31 cellular contexts compared by ENCODE assay signal in the genomic region with DNA sequence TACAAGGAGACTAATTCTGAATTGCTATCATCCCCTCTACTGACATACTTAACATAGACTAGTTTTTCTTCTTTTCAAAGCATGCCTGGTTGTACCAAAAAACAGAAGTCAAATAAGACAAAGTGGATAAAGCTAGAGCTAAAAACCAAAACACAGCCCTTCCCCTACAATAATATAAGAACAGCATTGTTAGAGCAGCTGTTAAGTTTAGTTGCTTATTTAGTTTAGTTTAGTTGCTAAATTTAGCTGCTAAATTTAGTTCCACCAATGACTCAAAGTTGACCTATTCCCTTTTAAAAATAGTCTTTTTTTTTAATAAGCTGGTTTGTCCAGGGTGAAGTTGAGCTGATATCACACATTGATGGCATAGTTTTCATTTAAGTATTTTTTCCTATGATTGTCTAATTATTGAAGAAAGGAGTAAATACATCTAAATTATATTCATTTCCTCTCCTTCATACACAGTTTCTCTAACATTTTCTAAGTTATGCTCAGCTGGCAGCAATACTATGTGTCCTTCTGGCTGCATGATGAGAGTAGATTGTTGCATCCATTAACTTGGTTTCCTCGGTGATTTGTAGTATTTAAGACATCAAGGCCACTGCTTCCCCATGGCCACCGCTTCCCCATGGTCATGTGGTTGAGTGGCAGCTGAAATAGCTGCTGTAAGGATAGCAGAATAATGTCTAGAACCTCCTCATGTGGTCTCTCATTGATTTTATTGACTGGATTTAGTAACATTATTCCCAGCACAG.
DNase-seq lines count a peak whose midpoint lies in the region; ATAC-seq and TF ChIP-seq lines count a peak whose summit lies in the region.
"Had no signal": no experiment of that assay in that cellular context is flagged by ENCODE, and none has a peak within 500 bp of the region (broad histone marks: within the 10 kb centered on the region; RNA-seq: fewer than 3 reads in every experiment).

No MANE protein-coding gene starts in this region.

- H3K79me2 ChIP-seq in MM.1S (ENCODE audit: low read length) = no peaks in the 10 kb centered on the region
- H3K79me2 ChIP-seq: hepatocyte had no signal

- H3K36me3 ChIP-seq in ascending aorta = no peaks in the 10 kb centered on the region
- no peaks in the 10 kb centered on the region for H3K36me3 ChIP-seq in neuron (ENCODE audit: insufficient read depth, low read length)
- no peaks in the 10 kb centered on the region for H3K36me3 ChIP-seq in MM.1S (replicated peaks; ENCODE audit: insufficient read depth, low read length)
- H3K36me3 ChIP-seq: cardiac muscle cell, gastroesophageal sphincter, prostate gland, right lobe of liver, tibial nerve had no signal

- peak overlapping the region; percentile 35 for H2AFZ ChIP-seq in neuron (ENCODE audit: low read depth, low read length)
- no peak overlapping the region for H2AFZ ChIP-seq in MM.1S (ENCODE audit: low read length)
- H2AFZ ChIP-seq: hepatocyte had no signal

- H3K9me2 ChIP-seq in MM.1S (replicated peaks; ENCODE audit: insufficient read depth, low read length) = no peaks in the 10 kb centered on the region

- H3K9me3 ChIP-seq in ascending aorta = no peaks in the 10 kb centered on the region
- no peaks in the 10 kb centered on the region for H3K9me3 ChIP-seq in neuron (ENCODE audit: low read length)
- no peaks in the 10 kb centered on the region for H3K9me3 ChIP-seq in MM.1S (replicated peaks; ENCODE audit: insufficient read depth, low read length)
- H3K9me3 ChIP-seq: gastroesophageal sphincter, prostate gland, right lobe of liver, tibial nerve had no signal

- intact Hi-C loops in ascending aorta (cut with DNase I) = loop anchor here (5.0 kb wide), 2 partner anchors 69 to 719 kb away; partner anchors contain the start of gene NECTIN3

- H3K4me1 ChIP-seq in ascending aorta (peaks cover 2 to 8% of the 10 kb centered on the region in 2 donors), neuron (ENCODE audit: insufficient read depth, low read length) (peaks cover 8% of the 10 kb centered on the region), MM.1S (ENCODE audit: low read length) (no peaks in the 10 kb centered on the region)
- H3K4me1 ChIP-seq: prostate gland, right lobe of liver, tibial nerve had no signal

- H3K9ac ChIP-seq in MM.1S (ENCODE audit: low read length) = no peak overlapping the region

- no peak for ATAC-seq in HG02678 (IDR thresholded peaks at IDR 0.05; ENCODE audit: unreplicated experiment)
- ATAC-seq in omental fat pad (ENCODE audit: low FRiP score) = no peak
- ATAC-seq: activated CD8-positive, alpha-beta T cell treated with anti-CD3 and anti-CD28 coated beads for 36 hours; gastroesophageal sphincter; left cardiac atrium; right lobe of liver had no signal

- H3F3A ChIP-seq in MM.1S (ENCODE audit: insufficient read depth, low read length) = no peaks in the 10 kb centered on the region

- H3K4me3 ChIP-seq in ascending aorta (no peak overlapping the region), fibroblast of the aortic adventitia (ENCODE audit: low read depth, low read length) (no peak overlapping the region), neuron (ENCODE audit: low read length) (no peak overlapping the region), MM.1S (ENCODE audit: low read length) (no peak overlapping the region)
- H3K4me3 ChIP-seq: cardiac muscle cell, gastroesophageal sphincter, hepatocyte, lung, prostate gland, right lobe of liver, tibial nerve had no signal

- peak; percentile 63 for DNase-seq in HCEC 1CT
- DNase-seq in ascending aorta (ENCODE audit: low spot score in 2 of 2) = no peak
- peak; percentile 28 for DNase-seq in fibroblast of the aortic adventitia (ENCODE audit: low read depth)
- DNase-seq in MM.1S = no peak
- DNase-seq in omental fat pad (ENCODE audit: low spot score) = no peak
- DNase-seq in activated effector memory CD4-positive, alpha-beta T cell treated with anti-CD3 and anti-CD28 coated beads, Interleukin-2, amount 50 U/mL, for 16 hours = no peak
- DNase-seq: activated CD8-positive, alpha-beta memory T cell treated with anti-CD3 and anti-CD28 coated beads, Interleukin-2, amount 50 U/mL, for 48 hours; activated CD8-positive, alpha-beta T cell treated with anti-CD3 and anti-CD28 coated beads for 36 hours; CD4-positive, alpha-beta T cell; DMS79 treated with DMSO at 0.1 percent for 48 hours; erythroblast; GF-D8; KG1; left cardiac atrium; NCI-H1417; NCI-H2029 treated with DMSO at 0.1 percent for 48 hours; NCI-H524 treated with DMSO at 0.1 percent for 48 hours; NK-92 treated with Interleukin-12 subunit alpha and Interleukin-12 subunit beta, amount 100 ng/mL, for 24 hours; right lobe of liver; SHP77 treated with DMSO at 0.1 percent for 48 hours; stimulated activated CD4-positive, alpha-beta T cell treated with anti-CD3 and anti-CD28 coated beads, Interleukin-12 subunit alpha, Interleukin-12 subunit beta, amount 100 ng/mL, for 4 hours; stimulated activated CD4-positive, alpha-beta T cell treated with anti-CD3 and anti-CD28 coated beads, Interleukin-4, amount 100 ng/mL, for 24 hours had no signal

- no peaks in the 10 kb centered on the region for H4K20me1 ChIP-seq in MM.1S (ENCODE audit: insufficient read depth, low read length)

- TF ChIP-seq CTCF in ascending aorta (IDR thresholded peaks at IDR 0.05) (no peak), fibroblast of the aortic adventitia (IDR thresholded peaks at IDR 0.05; ENCODE audit: insufficient read depth, low read length) (no peak), MM.1S (IDR thresholded peaks at IDR 0.05; ENCODE audit: low read length) (no peak), omental fat pad (IDR thresholded peaks at IDR 0.05) (no peak)

- H3K27me3 ChIP-seq in ascending aorta (no peaks in the 10 kb centered on the region), neuron (ENCODE audit: insufficient read depth, low read length) (no peaks in the 10 kb centered on the region), MM.1S (replicated peaks; ENCODE audit: insufficient read depth, low read length) (no peaks in the 10 kb centered on the region)
- H3K27me3 ChIP-seq: cardiac muscle cell, gastroesophageal sphincter, hepatocyte, right lobe of liver, tibial nerve had no signal

- H3K27ac ChIP-seq in ascending aorta (peak overlapping the region; percentile 20 to 62), MM.1S (ENCODE audit: low read length) (no peak overlapping the region)
- H3K27ac ChIP-seq: cardiac muscle cell, gastroesophageal sphincter, hepatocyte, HL-60, prostate gland, right lobe of liver, tibial nerve had no signal

- H3K4me2 ChIP-seq in MM.1S (ENCODE audit: low read depth, low read length) = no peak overlapping the region
- H3K4me2 ChIP-seq: hepatocyte had no signal

Comparison
In these comparisons a context has a peak if more than half of its experiments do, and no peak if none do; other contexts are left out.
1. DNase-seq: peak in HCEC 1CT (single experiment) and fibroblast of the aortic adventitia (single experiment); none in ascending aorta (0 of 2), MM.1S (single experiment), omental fat pad (single experiment) and activated effector memory CD4-positive, alpha-beta T cell treated with anti-CD3 and anti-CD28 coated beads, Interleukin-2, amount 50 U/mL, for 16 hours (single experiment).